15 cellular contexts compared by ENCODE assay signal in genomic region chr1:14217384-14217783, GRCh38.
DNase-seq lines count a peak whose midpoint lies in the region; ATAC-seq and TF ChIP-seq lines count a peak whose summit lies in the region.
"Had no signal": no experiment of that assay in that cellular context is flagged by ENCODE, and none has a peak within 500 bp of the region (broad histone marks: within the 10 kb centered on the region; RNA-seq: fewer than 3 reads in every experiment).

No MANE protein-coding gene starts in this region.

- H3K4me3 ChIP-seq in astrocyte of the spinal cord (ENCODE audit: low read depth, low read length) (no peak overlapping the region), fibroblast of lung (replicated peaks in 1 of 4; ENCODE audit: control extremely low read depth in 1 of 4, insufficient read depth in 1 of 4, low read depth in 3 of 4, low read length in 4 of 4) (no peak overlapping the region)
- H3K4me3 ChIP-seq: BLaER1 treated with 17β-estradiol and CSF1 and Interleukin-3, amounts not matched to agents 10 nM and 100 nM had no signal

- ATAC-seq in HG02798 (IDR thresholded peaks at IDR 0.05; ENCODE audit: poor library complexity, unreplicated experiment) (no peak), GM21528 (IDR thresholded peaks at IDR 0.05; ENCODE audit: low FRiP score, unreplicated experiment) (no peak)
- ATAC-seq: HCT116 had no signal

- in situ Hi-C loops in astrocyte of the spinal cord (cut with HindIII; ENCODE audit: low sequenced_read_pairs): no loop called here

- no peak overlapping the region for H2AFZ ChIP-seq in fibroblast of lung (ENCODE audit: low read length)

- no peaks in the 10 kb centered on the region for H3K4me1 ChIP-seq in fibroblast of lung (ENCODE audit: control insufficient read depth, extremely low read depth, insufficient read depth, low read length)
- H3K4me1 ChIP-seq: BLaER1 treated with 17β-estradiol and CSF1 and Interleukin-3, amounts not matched to agents 10 nM and 100 nM had no signal

- H3K27ac ChIP-seq in fibroblast of lung (ENCODE audit: insufficient read depth, low read length): no peak overlapping the region
- H3K27ac ChIP-seq: BLaER1 treated with 17β-estradiol and CSF1 and Interleukin-3, amounts not matched to agents 10 nM and 100 nM had no signal

- no peak overlapping the region for H3K4me2 ChIP-seq in fibroblast of lung (ENCODE audit: extremely low read depth, insufficient read depth, low read length)
- H3K4me2 ChIP-seq: BLaER1 treated with 17β-estradiol and CSF1 and Interleukin-3, amounts not matched to agents 10 nM and 100 nM had no signal

- TF ChIP-seq CTCF in astrocyte of the spinal cord (IDR thresholded peaks at IDR 0.05; ENCODE audit: low read depth, low read length) (no peak), fibroblast of lung (conservative IDR thresholded peaks at IDR 0.05 in 1 of 2, IDR thresholded peaks at IDR 0.05 in 1 of 2; ENCODE audit: low read depth in 1 of 2, low read length in 2 of 2) (no peak)

- H3K36me3 ChIP-seq in fibroblast of lung (ENCODE audit: control insufficient read depth, insufficient read depth, low read length): no peaks in the 10 kb centered on the region
- H3K36me3 ChIP-seq: BLaER1 treated with 17β-estradiol and CSF1 and Interleukin-3, amounts not matched to agents 10 nM and 100 nM had no signal

- no peak overlapping the region for H3K9ac ChIP-seq in fibroblast of lung (ENCODE audit: insufficient read depth, low read length)
- H3K9ac ChIP-seq: BLaER1 treated with 17β-estradiol and CSF1 and Interleukin-3, amounts not matched to agents 10 nM and 100 nM had no signal

- H4K20me1 ChIP-seq in fibroblast of lung (ENCODE audit: control insufficient read depth, extremely low read depth, insufficient read depth, low read length): no peaks in the 10 kb centered on the region
- H4K20me1 ChIP-seq: BLaER1 treated with 17β-estradiol and CSF1 and Interleukin-3, amounts not matched to agents 10 nM and 100 nM had no signal

- H3K27me3 ChIP-seq in fibroblast of lung (ENCODE audit: control insufficient read depth, insufficient read depth, low read length): no peaks in the 10 kb centered on the region
- H3K27me3 ChIP-seq: BLaER1 treated with 17β-estradiol and CSF1 and Interleukin-3, amounts not matched to agents 10 nM and 100 nM had no signal

- no peaks in the 10 kb centered on the region for H3K79me2 ChIP-seq in fibroblast of lung (ENCODE audit: control insufficient read depth, insufficient read depth, low read length)

- DNase-seq in NCI-H748 (lab: John Stamatoyannopoulos, UW; ENCODE audit: unreplicated experiment) (peak; percentile 5), NCI-H748 treated with DMSO at 0.1 percent for 48 hours (lab: John Stamatoyannopoulos, UW) (no peak), astrocyte of the spinal cord (ENCODE audit: low read depth, low spot score) (peak; percentile 22), fibroblast of lung (ENCODE audit: low read depth in 2 of 2) (peak; percentile 3 to 6), myocyte (ENCODE audit: low read depth) (peak; percentile 2), NCI-H226 (no peak)
- DNase-seq: 8988T; CD4-positive, CD25-positive, alpha-beta regulatory T cell; DND-41; GDM1; IMR-90 had no signal

- H3K9me3 ChIP-seq in fibroblast of lung (ENCODE audit: control insufficient read depth, insufficient read depth, low read depth, low read length): no peaks in the 10 kb centered on the region

Comparison
In these comparisons a context has a peak if more than half of its experiments do, and no peak if none do; other contexts are left out.
1. DNase-seq: peak in NCI-H748 (single experiment), astrocyte of the spinal cord (single experiment), fibroblast of lung (2 of 2) and myocyte (single experiment); none in NCI-H748 treated with DMSO at 0.1 percent for 48 hours (single experiment) and NCI-H226 (single experiment).